ENCODE assay signal across 8 cellular contexts in genomic region chr22:17213976-17214375, GRCh38. TPM values are rescaled to one million over a fixed set of nuclear protein-coding genes. Genes with fewer than 3 reads are reported as not detected.
DNase-seq lines count a peak whose midpoint lies in the region; ATAC-seq and TF ChIP-seq lines count a peak whose summit lies in the region.

No MANE protein-coding gene starts in this region.

- CTCF ChIA-PET in A673 (lab: Charles Lee): interaction anchor here (0.7 kb wide), 2 partner anchors 142 to 152 kb away, joined by 3 read pairs; no protein-coding TSS in a partner anchor

- POLR2A ChIA-PET in A673 (lab: Charles Lee; ENCODE audit: low non-redundant PET): no interaction called here

- H4K5ac ChIP-seq in H9 (ENCODE audit: insufficient read length, low read depth, low read length): no peak overlapping the region

- H3K9ac ChIP-seq in H9 (ENCODE audit: extremely low read depth, insufficient read length, low read length): no peak overlapping the region

- peaks cover 18% of the 10 kb centered on the region for H3K4me1 ChIP-seq in A673 (ENCODE audit: insufficient read depth, low read length, poor library complexity, severe bottlenecking)
- peaks cover 12% of the 10 kb centered on the region; the same call in 1 of the 2 replicates for H3K4me1 ChIP-seq in H9 (ENCODE audit: insufficient read depth, low read length)

- no peak overlapping the region for H2BK15ac ChIP-seq in H9 (ENCODE audit: low read depth, low read length)

- no peak overlapping the region for H3K4me2 ChIP-seq in H9 (ENCODE audit: insufficient read depth, insufficient read length, low read length)

- no peaks in the 10 kb centered on the region for H3K79me2 ChIP-seq in H9 (ENCODE audit: insufficient read depth, low read length)

- H3K4me3 Mint-ChIP-seq in H9: no peak overlapping the region
- H3K4me3 Mint-ChIP-seq in neural crest cell: no peak overlapping the region
- H3K4me3 Mint-ChIP-seq in activated T-helper 17 cell treated with anti-CD3 and anti-CD28 coated beads, Interleukin-2, amount 50 U/mL, for 72 hours: no peak overlapping the region

- H3K14ac ChIP-seq in H9 (ENCODE audit: insufficient read depth, low read length): no peak overlapping the region

- H3K27ac Mint-ChIP-seq in H9 (no peak overlapping the region), neural crest cell (ENCODE audit: unreplicated experiment) (no peak overlapping the region)
- H3K27ac Mint-ChIP-seq in activated T-helper 17 cell treated with anti-CD3 and anti-CD28 coated beads, Interleukin-2, amount 50 U/mL, for 72 hours: no peak overlapping the region

- no peak overlapping the region for H4K8ac ChIP-seq in H9 (replicated peaks; ENCODE audit: insufficient read length, low read depth, low read length)

- TF ChIP-seq CTCF in A673 (conservative IDR thresholded peaks at IDR 0.05; ENCODE audit: low read depth, low read length) (peak; percentile 59), H9 (conservative IDR thresholded peaks at IDR 0.05) (peak; percentile 69), VCaP (conservative IDR thresholded peaks at IDR 0.05) (peak; percentile 69), neural crest cell (conservative IDR thresholded peaks at IDR 0.05) (peak; percentile 50)

- H4K20me1 ChIP-seq in H9 (ENCODE audit: control insufficient read depth, insufficient read depth, insufficient read length): no peaks in the 10 kb centered on the region

- no peaks in the 10 kb centered on the region for H3K79me1 ChIP-seq in H9 (ENCODE audit: insufficient read depth, low read depth, low read length, poor library complexity, severe bottlenecking)

- no peaks in the 10 kb centered on the region for H3K27me3 ChIP-seq in A673 (replicated peaks; ENCODE audit: insufficient read depth, low read depth, low read length, poor library complexity)
- H3K27me3 ChIP-seq in H9 (ENCODE audit: insufficient read depth, low read length): no peaks in the 10 kb centered on the region

- H3K36me3 Mint-ChIP-seq in H9 (ENCODE audit: insufficient read depth in 1 of 3, low read depth in 3 of 3) (peaks cover 0 to 3% (median 0%) of the 10 kb centered on the region in 3 experiments; a peak in 1 of 7 replicates), neural crest cell (ENCODE audit: low read depth) (no peaks in the 10 kb centered on the region)
- H3K36me3 Mint-ChIP-seq in activated T-helper 17 cell treated with anti-CD3 and anti-CD28 coated beads, Interleukin-2, amount 50 U/mL, for 72 hours (ENCODE audit: low read depth): no peaks in the 10 kb centered on the region

- H3K4me1 Mint-ChIP-seq in H9 (peaks cover 35 to 41% of the 10 kb centered on the region in 2 experiments), neural crest cell (peaks cover 4% of the 10 kb centered on the region)
- H3K4me1 Mint-ChIP-seq in activated T-helper 17 cell treated with anti-CD3 and anti-CD28 coated beads, Interleukin-2, amount 50 U/mL, for 72 hours: peaks cover 14% of the 10 kb centered on the region

- no peaks in the 10 kb centered on the region for H3K9me3 Mint-ChIP-seq in H9
- no peaks in the 10 kb centered on the region for H3K9me3 Mint-ChIP-seq in neural crest cell
- no peaks in the 10 kb centered on the region for H3K9me3 Mint-ChIP-seq in activated T-helper 17 cell treated with anti-CD3 and anti-CD28 coated beads, Interleukin-2, amount 50 U/mL, for 72 hours

- H3K27ac ChIP-seq in A673 (ENCODE audit: low read depth, low read length, poor library complexity, severe bottlenecking) (no peak overlapping the region), H9 (ENCODE audit: insufficient read length, low read depth, low read length) (no peak overlapping the region), VCaP (no peak overlapping the region)

- no peak overlapping the region for H2AFZ ChIP-seq in H9 (ENCODE audit: low read length)

- DNase-seq in A673 (ENCODE audit: low spot score) (peak; percentile 57), H9 (peak; percentile 62), dermis microvascular lymphatic vessel endothelial cell (ENCODE audit: low read depth in 2 of 2) (peak; percentile 12 to 46), neural crest cell (ENCODE audit: low read depth, low spot score) (peak; percentile 22)

- H3K18ac ChIP-seq in H9 (ENCODE audit: insufficient read length, low read depth, low read length): no peak overlapping the region

- H3K9me3 ChIP-seq in A673 (ENCODE audit: low read depth, low read length, poor library complexity, severe bottlenecking) (no peaks in the 10 kb centered on the region), H9 (ENCODE audit: control insufficient read depth, low read depth, low read length) (no peaks in the 10 kb centered on the region)

- H4K91ac ChIP-seq in H9 (ENCODE audit: insufficient read length, low read depth, low read length): no peak overlapping the region

- H3K27me3 Mint-ChIP-seq in H9 (ENCODE audit: low read depth): no peaks in the 10 kb centered on the region; the same call in 1 of the 2 replicates
- no peaks in the 10 kb centered on the region for H3K27me3 Mint-ChIP-seq in neural crest cell (ENCODE audit: low read depth)
- H3K27me3 Mint-ChIP-seq in activated T-helper 17 cell treated with anti-CD3 and anti-CD28 coated beads, Interleukin-2, amount 50 U/mL, for 72 hours: no peaks in the 10 kb centered on the region

- H3K23me2 ChIP-seq in H9 (ENCODE audit: insufficient read length, low read depth, low read length, poor library complexity, severe bottlenecking): no peaks in the 10 kb centered on the region

- no peak overlapping the region for H2BK5ac ChIP-seq in H9 (ENCODE audit: insufficient read length, low read length)

- no peak overlapping the region for H3K4me3 ChIP-seq in A673 (ENCODE audit: low read depth, low read length, poor library complexity, severe bottlenecking)

- no peak overlapping the region for H3K56ac ChIP-seq in H9 (ENCODE audit: insufficient read length, low read depth, low read length)

- WGBS in H9 (ENCODE audit: extremely low coverage, insufficient read length, low lambda C conversion rate): no CpG with 5 or more reads among the region's 7 CpGs

- H3T11ph ChIP-seq in H9 (ENCODE audit: low read length): no peak overlapping the region

- ATAC-seq in GM18907 (IDR thresholded peaks at IDR 0.05; ENCODE audit: unreplicated experiment) (no peak), HG03432 (IDR thresholded peaks at IDR 0.05; ENCODE audit: unreplicated experiment) (no peak)
- no peak for ATAC-seq in activated T-helper 17 cell treated with anti-CD3 and anti-CD28 coated beads, Interleukin-2, amount 50 U/mL, for 72 hours (replicated peaks)

- no peak overlapping the region for H3K23ac ChIP-seq in H9 (ENCODE audit: insufficient read length, low read depth, low read length)

- no peak overlapping the region for H2BK12ac ChIP-seq in H9 (ENCODE audit: insufficient read length, low read depth, low read length)

- no peaks in the 10 kb centered on the region for H3K36me3 ChIP-seq in A673 (ENCODE audit: insufficient read depth, low read length, poor library complexity, severe bottlenecking)

- no TSS peak for BruUV-seq in A673 (replicated peaks; lab: Mats Ljungman, UMichigan)

- no peak overlapping the region for H2BK20ac ChIP-seq in H9 (ENCODE audit: low read depth, low read length, poor library complexity, severe bottlenecking)

- no peak overlapping the region for H3K4ac ChIP-seq in H9 (ENCODE audit: low read depth, low read length)

- intact Hi-C loops in A673 (cut with micrococcal nuclease; ENCODE audit: unreplicated experiment): no loop called here

- no peak overlapping the region for H2BK120ac ChIP-seq in H9 (ENCODE audit: low read depth, low read length, poor library complexity, severe bottlenecking)

- H2AK5ac ChIP-seq in H9 (ENCODE audit: insufficient read length, low read length): no peak overlapping the region

RNA-seq across cellular contexts. Expression of gene ADA2, which starts 5.3 kb away (rescaled TPM):
- total RNA-seq in A673 (2021) (4.1 and 4.9 TPM in 2 replicates), H9 (2021) (57.2 and 59.3 TPM in 2 replicates), dermis microvascular lymphatic vessel endothelial cell (5.1 and 7.2 TPM in 2 replicates), neural crest cell (32.0 and 33.5 TPM in 2 replicates)
- 1 to 10 TPM; 2.1 to 4.0 TPM for total RNA-seq in activated T-helper 17 cell treated with anti-CD3 and anti-CD28 coated beads, Interleukin-2, amount 50 U/mL, for 72 hours

RNA-seq across cellular contexts. Expression of gene HDHD5, which starts 54.9 kb away (rescaled TPM):
- total RNA-seq in A673 (2021) (59.4 and 61.6 TPM in 2 replicates), H9 (2021) (68.4 and 71.3 TPM in 2 replicates), dermis microvascular lymphatic vessel endothelial cell (31.5 and 41.7 TPM in 2 replicates), neural crest cell (48.2 and 50.8 TPM in 2 replicates)
- 10 to 100 TPM; 44.6 to 56.0 TPM for total RNA-seq in activated T-helper 17 cell treated with anti-CD3 and anti-CD28 coated beads, Interleukin-2, amount 50 U/mL, for 72 hours
